ENCODE assay signal across 16 cellular contexts in the genomic region with DNA sequence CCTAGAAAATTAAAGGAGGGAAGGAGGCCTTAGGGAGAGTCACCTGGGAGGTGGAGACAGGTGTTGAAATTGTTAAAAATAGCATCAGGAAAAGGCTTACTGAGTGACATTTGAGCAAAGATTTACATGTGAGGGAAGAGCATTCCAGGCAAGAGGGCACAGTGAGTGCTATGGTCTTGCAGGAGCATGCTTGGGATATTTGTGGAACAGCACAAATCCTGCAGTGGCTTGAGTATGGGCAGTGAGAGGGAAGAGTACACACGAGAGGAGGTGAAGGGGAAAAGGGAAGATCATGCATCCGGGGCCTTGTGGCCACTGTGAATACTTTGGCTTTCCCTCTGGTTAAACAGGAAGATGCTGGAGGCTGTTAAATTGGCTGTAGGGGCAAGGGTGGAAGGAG.
"Had no signal": no experiment of that assay in that cellular context is flagged by ENCODE, and none has a peak within 500 bp of the region (broad histone marks: within the 10 kb centered on the region; RNA-seq: fewer than 3 reads in every experiment).

No MANE protein-coding gene starts in this region.

- FAIRE-seq: keratinocyte, pancreas had no signal

- ATAC-seq: activated naive CD4-positive, alpha-beta T cell treated with anti-CD3 and anti-CD28 coated beads, Interleukin-2, amount 50 U/mL, for 72 hours; pancreas; stimulated activated naive CD8-positive, alpha-beta T cell treated with anti-CD3 and anti-CD28 coated beads, Interleukin-15, amount 100 ng/mL, for 72 hours had no signal

- H3K9me3 Mint-ChIP-seq: activated naive CD4-positive, alpha-beta T cell treated with anti-CD3 and anti-CD28 coated beads, Interleukin-2, amount 50 U/mL, for 72 hours; activated T-cell treated with anti-CD3 and anti-CD28 coated beads, Interleukin-2, amount 50 U/mL, for 24 hours; stimulated activated naive CD8-positive, alpha-beta T cell treated with anti-CD3 and anti-CD28 coated beads, Interleukin-15, amount 100 ng/mL, for 72 hours; T-helper 2 cell treated with Interferon-gamma antibody and Interleukin-4, amounts not matched to agents 5 μg/mL and 100 μg/mL, for 36 hours had no signal

- H3K4me3 ChIP-seq: left ventricle myocardium inferior, pancreas, thoracic aorta had no signal

- H3K27me3 ChIP-seq: pancreas had no signal

- H3K27ac ChIP-seq: left ventricle myocardium inferior, pancreas, thoracic aorta had no signal

- H3K36me3 ChIP-seq: pancreas, thoracic aorta had no signal

- H3K4me3 Mint-ChIP-seq: activated T-cell treated with anti-CD3 and anti-CD28 coated beads, Interleukin-2, amount 50 U/mL, for 24 hours; stimulated activated naive CD8-positive, alpha-beta T cell treated with anti-CD3 and anti-CD28 coated beads, Interleukin-15, amount 100 ng/mL, for 72 hours; T-helper 2 cell treated with Interferon-gamma antibody and Interleukin-4, amounts not matched to agents 5 μg/mL and 100 μg/mL, for 36 hours had no signal

- H3K27me3 Mint-ChIP-seq: activated T-cell treated with anti-CD3 and anti-CD28 coated beads, Interleukin-2, amount 50 U/mL, for 24 hours; stimulated activated naive CD8-positive, alpha-beta T cell treated with anti-CD3 and anti-CD28 coated beads, Interleukin-15, amount 100 ng/mL, for 72 hours had no signal

- H3K27ac Mint-ChIP-seq: activated T-cell treated with anti-CD3 and anti-CD28 coated beads, Interleukin-2, amount 50 U/mL, for 24 hours; T-helper 2 cell treated with Interferon-gamma antibody and Interleukin-4, amounts not matched to agents 5 μg/mL and 100 μg/mL, for 36 hours had no signal

- H3K9me3 ChIP-seq: left ventricle myocardium inferior, pancreas, thoracic aorta had no signal

- H3K4me1 ChIP-seq: pancreas had no signal

- DNase-seq: activated CD4-positive, alpha-beta T cell treated with anti-CD3 and anti-CD28 coated beads, Interleukin-2, amount 50 U/mL, for 4 hours; activated CD4-positive, CD25-positive, alpha-beta regulatory T cell treated with anti-CD3 and anti-CD28 coated beads, Interleukin-2, amount 50 U/mL, for 72 hours; activated effector memory CD4-positive, alpha-beta T cell treated with Interleukin-2 at 50 U/mL for 16 hours; activated T-cell treated with anti-CD3 and anti-CD28 coated beads, Interleukin-2, amount 50 U/mL, for 24 hours; foreskin melanocyte; head of caudate nucleus; left ventricle myocardium inferior; mesendoderm; pancreas; stimulated activated CD4-positive, alpha-beta T cell treated with anti-CD3 and anti-CD28 coated beads, Interleukin-4, amount 100 ng/mL, for 1 hour; stimulated activated CD8-positive, alpha-beta memory T cell treated with anti-CD3 and anti-CD28 coated beads, Interleukin-4, amount 100 ng/mL, for 48 hours; stimulated activated naive CD8-positive, alpha-beta T cell treated with anti-CD3 and anti-CD28 coated beads, Interleukin-15, amount 100 ng/mL, for 72 hours had no signal
